17 cellular contexts compared by ENCODE assay signal in genomic region chr3:172356427-172356826, GRCh38.
A peak's percentile ranks its signal among the peaks of the same experiment; 100 is the strongest.
DNase-seq lines count a peak whose midpoint lies in the region; ATAC-seq, FAIRE-seq and TF ChIP-seq lines count a peak whose summit lies in the region.
"Had no signal": no experiment of that assay in that cellular context is flagged by ENCODE, and none has a peak within 500 bp of the region (broad histone marks: within the 10 kb centered on the region; RNA-seq: fewer than 3 reads in every experiment).

No MANE protein-coding gene starts in this region.

- no peak for TF ChIP-seq RAD21 in SK-N-SH (IDR thresholded peaks at IDR 0.05; ENCODE audit: low read length)
- TF ChIP-seq RAD21 in IMR-90 (IDR thresholded peaks at IDR 0.05; ENCODE audit: low read length): no peak

- no peak overlapping the region for H3K56ac ChIP-seq in IMR-90 (ENCODE audit: extremely low read depth, insufficient read depth, low read length)

- 0 out of 2 replicates have a peak overlapping the region, but pooled peaks have one; percentile 14 for H2AK5ac ChIP-seq in IMR-90 (ENCODE audit: low read depth, low read length)

- H3K4me2 ChIP-seq in SK-N-SH: peak overlapping the region; percentile 63; the same call in 1 of the 2 replicates
- no peak overlapping the region for H3K4me2 ChIP-seq in IMR-90 (ENCODE audit: low read depth, low read length)

- no peak overlapping the region for H4K8ac ChIP-seq in IMR-90 (ENCODE audit: low read depth in 2 of 2, low read length in 2 of 2)

- no peak overlapping the region for H3K23ac ChIP-seq in IMR-90 (ENCODE audit: low read depth, low read length)

- intact Hi-C loops in IMR-90 (cut with micrococcal nuclease) (loop anchor here (5.0 kb wide), 1 partner anchor 121 kb away; no protein-coding TSS in a partner anchor), esophagus muscularis mucosa (cut with DNase I) (no loop called here), testis (cut with DNase I; ENCODE audit: low total_unique reads) (no loop called here), mucosa of descending colon (cut with DNase I, micrococcal nuclease) (no loop called here)

- TF ChIP-seq EP300 in SK-N-SH (IDR thresholded peaks at IDR 0.05; ENCODE audit: borderline replicate concordance in 1 of 2, low read depth in 1 of 2, low read length in 1 of 2) (no peak), esophagus muscularis mucosa (IDR thresholded peaks at IDR 0.05) (no peak)

- H3K18ac ChIP-seq in IMR-90 (ENCODE audit: low read depth, low read length): no peak overlapping the region

- H3K9me3 ChIP-seq in SK-N-SH (no peaks in the 10 kb centered on the region), IMR-90 (ENCODE audit: control insufficient read depth, insufficient read depth, low read length) (no peaks in the 10 kb centered on the region), esophagus muscularis mucosa (no peaks in the 10 kb centered on the region), testis (no peaks in the 10 kb centered on the region), mucosa of descending colon (no peaks in the 10 kb centered on the region)
- H3K9me3 ChIP-seq: BE2C had no signal

- H3K27me3 ChIP-seq in SK-N-SH (ENCODE audit: insufficient read depth) (no peaks in the 10 kb centered on the region), IMR-90 (ENCODE audit: control insufficient read depth, insufficient read depth, low read length) (no peaks in the 10 kb centered on the region), esophagus muscularis mucosa (no peaks in the 10 kb centered on the region), testis (no peaks in the 10 kb centered on the region)
- H3K27me3 ChIP-seq: BE2C had no signal

- H3F3A ChIP-seq in SK-N-SH (replicated peaks; ENCODE audit: insufficient read depth): peaks cover 32% of the 10 kb centered on the region

- H2AFZ ChIP-seq in SK-N-SH (ENCODE audit: low read depth) (no peak overlapping the region), IMR-90 (replicated peaks; ENCODE audit: low read length, poor library complexity) (no peak overlapping the region)

- peaks cover 16% of the 10 kb centered on the region for H3K9me1 ChIP-seq in IMR-90 (ENCODE audit: insufficient read depth, low read length)

- in situ Hi-C loops in IMR-90 (cut with MboI; ENCODE audit: low sequenced_read_pairs): no loop called here

- H3K4me3 ChIP-seq in SK-N-SH (ENCODE audit: low read depth in 2 of 2, low read length in 1 of 2) (no peak overlapping the region), IMR-90 (ENCODE audit: insufficient read depth, low read depth, low read length) (no peak overlapping the region), esophagus muscularis mucosa (no peak overlapping the region), testis (no peak overlapping the region), mucosa of descending colon (no peak overlapping the region)

- H4K91ac ChIP-seq in IMR-90 (ENCODE audit: insufficient read depth, low read depth, low read length): no peak overlapping the region

- ATAC-seq in SK-N-SH treated with all-trans-retinoic acid at 6 μM for 48 hours: no peak
- no peak; the same call in 1 of the 2 replicates for ATAC-seq in IMR-90 (ENCODE audit: low read depth)
- ATAC-seq in mucosa of descending colon: no peak
- ATAC-seq: Right ventricle myocardium inferior had no signal

- TF ChIP-seq CTCF in SK-N-SH (IDR thresholded peaks at IDR 0.05) (no peak), IMR-90 (conservative IDR thresholded peaks at IDR 0.05; ENCODE audit: low read depth, low read length) (no peak), esophagus muscularis mucosa (IDR thresholded peaks at IDR 0.05) (no peak), testis (IDR thresholded peaks at IDR 0.05) (no peak), mucosa of descending colon (IDR thresholded peaks at IDR 0.05) (no peak)

- H2BK5ac ChIP-seq in IMR-90 (ENCODE audit: low read depth, low read length, poor library complexity, severe bottlenecking): peak overlapping the region; percentile 21

- 94% methylated on average over 5 of the region's 5 CpGs for WGBS in SK-N-SH (ENCODE audit: low lambda C conversion rate)
- no CpG with 5 or more reads among the region's 5 CpGs for WGBS in IMR-90 (ENCODE audit: extremely low coverage in 2 of 2, insufficient read length in 1 of 2), 2 experiments
- WGBS in esophagus muscularis mucosa: 91% methylated on average over 5 of the region's 5 CpGs
- 80 to 92% methylated on average over 5 of the region's 5 CpGs for WGBS in testis, 2 donors

- H2BK20ac ChIP-seq in IMR-90 (ENCODE audit: low read depth, low read length): no peak overlapping the region

- POLR2A ChIA-PET in SK-N-SH (lab: Yijun Ruan, JAX) (no interaction called here), IMR-90 (lab: Charles Lee; ENCODE audit: unreplicated experiment) (no interaction called here)

- dilution Hi-C loops in IMR-90 (cut with HindIII; ENCODE audit: low sequenced_read_pairs, unreplicated experiment): no loop called here

- peaks cover 15% of the 10 kb centered on the region; the same call in 1 of the 2 replicates for H3K79me2 ChIP-seq in SK-N-SH (ENCODE audit: insufficient read depth)

- no peak overlapping the region for H2AK9ac ChIP-seq in IMR-90 (replicated peaks; ENCODE audit: low read depth, low read length, poor library complexity)

- no peak for TF ChIP-seq POLR2A in IMR-90 (IDR thresholded peaks at IDR 0.05; ENCODE audit: low read depth, low read length)
- TF ChIP-seq POLR2A in esophagus muscularis mucosa (IDR thresholded peaks at IDR 0.05; ENCODE audit: low read depth): no peak
- no peak for TF ChIP-seq POLR2A in testis (IDR thresholded peaks at IDR 0.05)

- H4K20me1 ChIP-seq in SK-N-SH (ENCODE audit: insufficient read depth): peaks cover 17% of the 10 kb centered on the region
- peaks cover 39% of the 10 kb centered on the region for H4K20me1 ChIP-seq in IMR-90 (ENCODE audit: insufficient read depth, low read length)

- peaks cover 30 to 60% of the 10 kb centered on the region in 2 experiments for H3K79me1 ChIP-seq in IMR-90 (ENCODE audit: low read depth in 1 of 2, low read length in 2 of 2)

- no peak overlapping the region for H3K14ac ChIP-seq in IMR-90 (replicated peaks; ENCODE audit: low read depth, low read length)

- CTCF ChIA-PET in SK-N-SH (lab: Yijun Ruan, JAX) (interaction anchor here (1.0 to 3.9 kb wide), 3 partner anchors 15 to 120 kb away, joined by 3 to 18 read pairs (median 9); no protein-coding TSS in a partner anchor), IMR-90 (lab: Yijun Ruan, JAX) (interaction anchor here (0.6 to 1.3 kb wide), 2 partner anchors 8 to 355 kb away, joined by 3 to 4 read pairs; no protein-coding TSS in a partner anchor)

- H2BK120ac ChIP-seq in IMR-90 (ENCODE audit: low read depth, low read length): no peak overlapping the region

- no peaks in the 10 kb centered on the region for H3K9me2 ChIP-seq in SK-N-SH

- H2BK15ac ChIP-seq in IMR-90 (ENCODE audit: low read depth, low read length): no peak overlapping the region

- no peak overlapping the region for H4K5ac ChIP-seq in IMR-90 (ENCODE audit: low read depth, low read length)

- DNase-seq in SK-N-SH: no peak
- DNase-seq in IMR-90: no peak
- no peak for DNase-seq in esophagus muscularis mucosa (ENCODE audit: extremely low spot score)
- no peak for DNase-seq in testis
- no peak for DNase-seq in mucosa of descending colon
- DNase-seq in HTR-8/SVneo (ENCODE audit: insufficient read length, low spot score): no peak
- no peak for DNase-seq in SHP77 (lab: John Stamatoyannopoulos, UW)
- DNase-seq: 8988T; BE2C; CD4-positive, CD25-positive, alpha-beta regulatory T cell; NCI-H1417 treated with DMSO at 0.1 percent for 48 hours; NCI-H2029; NCI-H2171; NCI-H526 treated with DMSO at 0.1 percent for 48 hours had no signal

- H3K4ac ChIP-seq in IMR-90 (ENCODE audit: low read depth, low read length): no peak overlapping the region

- H3K9ac ChIP-seq in SK-N-SH (no peak overlapping the region), IMR-90 (ENCODE audit: low read depth, low read length) (no peak overlapping the region)

- H3K36me3 ChIP-seq in SK-N-SH (replicated peaks in 1 of 2; ENCODE audit: control insufficient read depth in 1 of 2, insufficient read depth in 2 of 2, low read length in 1 of 2): peaks cover 28 to 57% of the 10 kb centered on the region in 2 experiments
- H3K36me3 ChIP-seq in IMR-90 (ENCODE audit: control insufficient read depth, insufficient read depth, low read length): peaks cover 29% of the 10 kb centered on the region
- peaks cover 12 to 48% (median 29%) of the 10 kb centered on the region in 4 donors for H3K36me3 ChIP-seq in esophagus muscularis mucosa
- H3K36me3 ChIP-seq in testis (ENCODE audit: low read depth, missing control alignments): no peaks in the 10 kb centered on the region
- no peaks in the 10 kb centered on the region for H3K36me3 ChIP-seq in mucosa of descending colon (ENCODE audit: low read depth)

- H3K4me1 ChIP-seq in SK-N-SH (ENCODE audit: control insufficient read depth in 1 of 2, insufficient read depth in 2 of 2, low read depth in 1 of 2, low read length in 1 of 2) (peaks cover 13 to 19% of the 10 kb centered on the region in 2 experiments), IMR-90 (ENCODE audit: control insufficient read depth, insufficient read depth, low read length) (peaks cover 10% of the 10 kb centered on the region), esophagus muscularis mucosa (peaks cover 25 to 38% (median 32%) of the 10 kb centered on the region in 4 donors), testis (peaks cover 14% of the 10 kb centered on the region), mucosa of descending colon (ENCODE audit: low read depth) (peaks cover 7% of the 10 kb centered on the region)
- H3K4me1 ChIP-seq: BE2C had no signal

- BruUV-seq in IMR-90 (replicated peaks; lab: Mats Ljungman, UMichigan): no TSS peak

- H3K27ac ChIP-seq in SK-N-SH (ENCODE audit: low read depth in 2 of 2, low read length in 1 of 2): peak overlapping the region; percentile 58 to 81
- H3K27ac ChIP-seq in IMR-90 (ENCODE audit: insufficient read depth, low read length): no peak overlapping the region
- peak overlapping the region in 3 of 4 donors; percentile 10 to 37 (median 33) for H3K27ac ChIP-seq in esophagus muscularis mucosa (replicated peaks in 1 of 4)
- H3K27ac ChIP-seq in testis: peak overlapping the region; percentile 21 to 39

- no peak for FAIRE-seq in HTR-8/SVneo (lab: Jason Lieb, UNC)
- FAIRE-seq: G401.6 had no signal

TF ChIP-seq in SK-N-SH, 30 proteins besides CTCF, POLR2A, EP300 and RAD21 (continues in another document):
- no peak for TF ChIP-seq GABPA (IDR thresholded peaks at IDR 0.05; ENCODE audit: low read depth)
- TF ChIP-seq SIN3A (IDR thresholded peaks at IDR 0.05; ENCODE audit: borderline replicate concordance, low read depth, low read length): no peak
- TF ChIP-seq GATA2 (CRISPR knock-in tag; IDR thresholded peaks at IDR 0.05): no peak

TF ChIP-seq in SK-N-SH treated with all-trans-retinoic acid at 6 μM for 48 hours, 23 proteins besides CTCF, POLR2A, EP300 and RAD21 (continues in another document):
- TF ChIP-seq PPARA (CRISPR knock-in tag; IDR thresholded peaks at IDR 0.05; ENCODE audit: borderline replicate concordance) (no peak), SNAI2 (CRISPR knock-in tag; IDR thresholded peaks at IDR 0.05) (no peak), GLIS3 (CRISPR knock-in tag; IDR thresholded peaks at IDR 0.05) (no peak), ZNF8 (CRISPR knock-in tag; IDR thresholded peaks at IDR 0.05) (no peak)

TF ChIP-seq in IMR-90, 13 proteins besides CTCF, POLR2A, EP300 and RAD21 (continues in another document):
- TF ChIP-seq RCOR1 (IDR thresholded peaks at IDR 0.05; ENCODE audit: insufficient replicate concordance, low read length): no peak
- TF ChIP-seq SMC3 (IDR thresholded peaks at IDR 0.05; ENCODE audit: low read depth, low read length): no peak
